ENCODE assay signal across 29 cellular contexts in the genomic region with DNA sequence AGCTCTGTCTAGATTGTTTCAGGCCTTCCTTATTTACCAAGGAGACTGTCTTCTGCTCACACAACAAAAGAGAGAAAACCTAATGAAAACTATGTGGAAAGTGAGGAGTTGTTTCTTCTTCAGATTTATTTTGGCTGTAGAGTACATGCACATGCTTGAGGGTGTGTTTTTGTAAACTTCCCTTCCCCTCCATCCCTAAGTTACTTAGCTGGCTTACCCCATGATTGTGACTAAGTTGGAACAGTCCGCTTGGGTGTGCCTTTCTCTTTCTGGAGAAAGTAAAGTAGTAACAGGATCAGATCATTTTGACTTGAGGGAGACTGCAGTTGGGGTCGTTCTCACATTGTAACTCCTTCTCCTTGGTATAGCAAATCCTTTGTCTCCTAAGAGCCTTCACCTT.
"Had no signal": no experiment of that assay in that cellular context is flagged by ENCODE, and none has a peak within 500 bp of the region (broad histone marks: within the 10 kb centered on the region; RNA-seq: fewer than 3 reads in every experiment).

No MANE protein-coding gene starts in this region.

- H3K27ac Mint-ChIP-seq: stimulated activated effector memory CD8-positive, alpha-beta T cell treated with anti-CD3 and anti-CD28 coated beads, Interleukin-12 subunit alpha, Interleukin-12 subunit beta, amount 100 ng/mL, for 72 hours; stimulated activated memory B cell treated with anti-CD40 and anti-IgM and Interleukin-4, amounts not matched to agents 10 μg/mL and 1 μg/mL and 100 μg/mL, for 72 hours; stimulated activated naive B cell treated with anti-CD40 and anti-IgM and Interleukin-4, amounts not matched to agents 10 μg/mL and 1 μg/mL and 100 μg/mL, for 72 hours; stimulated activated naive CD8-positive, alpha-beta T cell treated with anti-CD3 and anti-CD28 coated beads, Interleukin-15, amount 100 ng/mL, for 72 hours; stimulated activated naive CD8-positive, alpha-beta T cell treated with anti-CD3 and anti-CD28 coated beads, Interleukin-15, Interleukin-2, amounts not matched to agents 100 ng/mL and 50 ng/mL, for 24 hours; type B pancreatic cell had no signal

- H3K27ac ChIP-seq: stomach, suprapubic skin, testis, thoracic aorta, thyroid gland, tibial artery, tibial nerve, transverse colon, upper lobe of left lung, upper lobe of right lung, uterus, vagina had no signal

- H3K27me3 ChIP-seq: suprapubic skin, testis, thyroid gland, tibial artery, transverse colon, upper lobe of left lung, upper lobe of right lung, uterus, vagina had no signal

- FAIRE-seq: urothelium cell line had no signal

- H3K9me3 Mint-ChIP-seq: stimulated activated effector memory CD8-positive, alpha-beta T cell treated with anti-CD3 and anti-CD28 coated beads, Interleukin-12 subunit alpha, Interleukin-12 subunit beta, amount 100 ng/mL, for 72 hours; stimulated activated naive CD8-positive, alpha-beta T cell treated with anti-CD3 and anti-CD28 coated beads, Interleukin-15, amount 100 ng/mL, for 72 hours; stimulated activated naive CD8-positive, alpha-beta T cell treated with anti-CD3 and anti-CD28 coated beads, Interleukin-15, Interleukin-2, amounts not matched to agents 100 ng/mL and 50 ng/mL, for 24 hours; type B pancreatic cell had no signal

- H3K4me3 Mint-ChIP-seq: stimulated activated effector memory CD8-positive, alpha-beta T cell treated with anti-CD3 and anti-CD28 coated beads, Interleukin-12 subunit alpha, Interleukin-12 subunit beta, amount 100 ng/mL, for 72 hours; stimulated activated memory B cell treated with anti-CD40 and anti-IgM and Interleukin-4, amounts not matched to agents 10 μg/mL and 1 μg/mL and 100 μg/mL, for 72 hours; stimulated activated naive B cell treated with anti-CD40 and anti-IgM and Interleukin-4, amounts not matched to agents 10 μg/mL and 1 μg/mL and 100 μg/mL, for 72 hours; stimulated activated naive CD8-positive, alpha-beta T cell treated with anti-CD3 and anti-CD28 coated beads, Interleukin-15, amount 100 ng/mL, for 72 hours; stimulated activated naive CD8-positive, alpha-beta T cell treated with anti-CD3 and anti-CD28 coated beads, Interleukin-15, Interleukin-2, amounts not matched to agents 100 ng/mL and 50 ng/mL, for 24 hours; type B pancreatic cell had no signal

- ATAC-seq: stimulated activated effector memory CD8-positive, alpha-beta T cell treated with anti-CD3 and anti-CD28 coated beads, Interleukin-12 subunit alpha, Interleukin-12 subunit beta, amount 100 ng/mL, for 72 hours; stimulated activated memory B cell treated with anti-CD40 and anti-IgM and Interleukin-4, amounts not matched to agents 10 μg/mL and 1 μg/mL and 100 μg/mL, for 72 hours; stimulated activated naive B cell treated with anti-CD40 and anti-IgM and Interleukin-4, amounts not matched to agents 10 μg/mL and 1 μg/mL and 100 μg/mL, for 72 hours; stimulated activated naive CD8-positive, alpha-beta T cell treated with anti-CD3 and anti-CD28 coated beads, Interleukin-15, amount 100 ng/mL, for 72 hours; stimulated activated naive CD8-positive, alpha-beta T cell treated with anti-CD3 and anti-CD28 coated beads, Interleukin-15, Interleukin-2, amounts not matched to agents 100 U/mL and 50 U/mL, for 24 hours; upper lobe of right lung had no signal

- H3K4me3 ChIP-seq: stomach, suprapubic skin, testis, thoracic aorta, thyroid gland, tibial artery, tibial nerve, transverse colon, upper lobe of left lung, upper lobe of right lung, uterus, vagina had no signal

- H3K4me1 ChIP-seq: stomach, suprapubic skin, testis, thyroid gland, tibial artery, tibial nerve, transverse colon, upper lobe of left lung, upper lobe of right lung, uterus, vagina had no signal

- H3K36me3 ChIP-seq: stomach, suprapubic skin, thoracic aorta, thyroid gland, tibial artery, tibial nerve, transverse colon, upper lobe of left lung, upper lobe of right lung, uterus, vagina had no signal

- DNase-seq: stimulated activated CD4-positive, alpha-beta T cell treated with anti-CD3 and anti-CD28 coated beads, Interleukin-2, amount 100 ng/mL, for 48 hours; stimulated activated CD4-positive, alpha-beta T cell treated with anti-CD3 and anti-CD28 coated beads, Interleukin-4, amount 100 ng/mL, for 1 hour; stimulated activated CD4-positive, alpha-beta T cell treated with anti-CD3 and anti-CD28 coated beads, Interleukin-4, amount 100 ng/mL, for 24 hours; stimulated activated CD4-positive, alpha-beta T cell treated with anti-CD3 and anti-CD28 coated beads, Interleukin-4, amount 100 ng/mL, for 4 hours; stimulated activated CD8-positive, alpha-beta memory T cell treated with anti-CD3 and anti-CD28 coated beads, Interleukin-4, amount 100 ng/mL, for 48 hours; stimulated activated naive B cell treated with anti-CD40 and anti-IgM and Interleukin-4, amounts not matched to agents 10 μg/mL and 1 μg/mL and 100 μg/mL, for 72 hours; stimulated activated naive CD4-positive, alpha-beta T cell; stimulated activated naive CD4-positive, alpha-beta T cell treated with Interleukin-2 at 50 U/mL for 16 hours; stimulated activated naive CD8-positive, alpha-beta T cell treated with anti-CD3 and anti-CD28 coated beads, Interleukin-15, amount 100 ng/mL, for 72 hours; stimulated activated naive CD8-positive, alpha-beta T cell treated with anti-CD3 and anti-CD28 coated beads, Interleukin-15, Interleukin-2, amounts not matched to agents 100 U/mL and 50 U/mL, for 24 hours; stomach; substantia nigra; testis; thyroid gland; tibial artery; transverse colon; trophoblast cell; upper lobe of left lung; upper lobe of right lung; uterus had no signal

- H3K27me3 Mint-ChIP-seq: stimulated activated memory B cell treated with anti-CD40 and anti-IgM and Interleukin-4, amounts not matched to agents 10 μg/mL and 1 μg/mL and 100 μg/mL, for 72 hours; stimulated activated naive CD8-positive, alpha-beta T cell treated with anti-CD3 and anti-CD28 coated beads, Interleukin-15, amount 100 ng/mL, for 72 hours; stimulated activated naive CD8-positive, alpha-beta T cell treated with anti-CD3 and anti-CD28 coated beads, Interleukin-15, Interleukin-2, amounts not matched to agents 100 ng/mL and 50 ng/mL, for 24 hours; type B pancreatic cell had no signal

- H3K9me3 ChIP-seq: suprapubic skin, testis, thoracic aorta, thyroid gland, tibial artery, tibial nerve, transverse colon, upper lobe of left lung, upper lobe of right lung, uterus, vagina had no signal

- H3K4me1 Mint-ChIP-seq: stimulated activated effector memory CD8-positive, alpha-beta T cell treated with anti-CD3 and anti-CD28 coated beads, Interleukin-12 subunit alpha, Interleukin-12 subunit beta, amount 100 ng/mL, for 72 hours; stimulated activated memory B cell treated with anti-CD40 and anti-IgM and Interleukin-4, amounts not matched to agents 10 μg/mL and 1 μg/mL and 100 μg/mL, for 72 hours; stimulated activated naive B cell treated with anti-CD40 and anti-IgM and Interleukin-4, amounts not matched to agents 10 μg/mL and 1 μg/mL and 100 μg/mL, for 72 hours; stimulated activated naive CD8-positive, alpha-beta T cell treated with anti-CD3 and anti-CD28 coated beads, Interleukin-15, amount 100 ng/mL, for 72 hours had no signal

- H3K36me3 Mint-ChIP-seq: stimulated activated effector memory CD8-positive, alpha-beta T cell treated with anti-CD3 and anti-CD28 coated beads, Interleukin-12 subunit alpha, Interleukin-12 subunit beta, amount 100 ng/mL, for 72 hours; stimulated activated memory B cell treated with anti-CD40 and anti-IgM and Interleukin-4, amounts not matched to agents 10 μg/mL and 1 μg/mL and 100 μg/mL, for 72 hours; stimulated activated naive B cell treated with anti-CD40 and anti-IgM and Interleukin-4, amounts not matched to agents 10 μg/mL and 1 μg/mL and 100 μg/mL, for 72 hours; type B pancreatic cell had no signal
